6 cellular contexts compared by ENCODE assay signal in the genomic region with DNA sequence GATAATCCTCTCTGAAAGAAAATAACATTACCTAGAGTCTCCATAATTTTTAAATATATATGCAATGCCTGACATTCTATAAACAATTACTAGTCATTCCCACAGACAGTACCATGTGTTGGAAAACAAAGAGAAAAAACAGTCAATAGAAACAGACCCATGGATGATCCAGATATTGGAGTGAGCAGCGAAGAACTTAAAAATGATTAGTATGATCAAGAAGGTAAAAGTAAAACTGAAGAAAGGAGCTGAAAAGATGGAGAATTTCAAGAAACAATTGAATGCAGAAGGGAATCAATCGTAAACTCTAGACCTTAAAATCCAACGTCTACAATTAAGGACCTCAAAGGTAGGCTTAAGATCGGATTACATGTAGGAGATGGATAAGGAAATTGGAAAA.
"Had no signal": no experiment of that assay in that cellular context is flagged by ENCODE, and none has a peak within 500 bp of the region (broad histone marks: within the 10 kb centered on the region; RNA-seq: fewer than 3 reads in every experiment).

No MANE protein-coding gene starts in this region.

- ATAC-seq: HCT116, HepG2 had no signal

- DNase-seq: GM23248, GOT3, H7, KBM-7 had no signal
